In the genomic region with DNA sequence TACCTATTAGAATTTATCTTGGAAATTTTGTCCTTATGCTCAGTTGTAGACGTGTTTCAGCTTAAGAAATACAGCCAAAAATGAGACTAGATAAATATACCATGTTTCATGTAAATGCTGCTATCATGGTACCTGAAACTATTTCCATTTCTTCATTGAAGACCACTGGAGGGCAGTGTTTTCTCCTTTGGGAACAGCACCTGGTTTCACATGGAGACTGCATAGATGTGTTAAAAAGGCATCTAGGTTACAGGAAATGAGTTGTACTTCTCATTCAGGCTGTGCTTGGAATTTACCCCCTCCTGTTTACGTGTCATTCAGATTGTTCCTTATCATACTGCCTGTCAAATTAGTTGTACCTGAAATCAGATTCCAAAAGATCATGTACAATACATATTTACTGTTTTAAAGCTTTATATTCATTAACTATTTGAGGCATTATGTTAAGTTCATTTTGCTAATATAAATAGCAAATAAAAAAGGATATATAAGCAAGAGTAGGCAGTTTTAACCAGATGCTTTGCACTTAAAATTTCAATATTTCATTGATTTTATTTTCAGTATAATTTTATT, we compare ENCODE assay signal across 8 cellular contexts. TPM values are rescaled to one million over a fixed set of nuclear protein-coding genes. Genes with fewer than 3 reads are reported as not detected.
A peak's percentile ranks its signal among the peaks of the same experiment; 100 is the strongest.
DNase-seq lines count a peak whose midpoint lies in the region; ATAC-seq and TF ChIP-seq lines count a peak whose summit lies in the region.

No MANE protein-coding gene starts in this region.

- ATAC-seq in GM21528 (IDR thresholded peaks at IDR 0.05; ENCODE audit: low FRiP score, unreplicated experiment), result peak; percentile 65

- H3K27me3 ChIP-seq in KMS-11 (ENCODE audit: insufficient read depth, low read depth) (no peaks in the 10 kb centered on the region), Peyer's patch (no peaks in the 10 kb centered on the region)
- no peaks in the 10 kb centered on the region for H3K27me3 ChIP-seq in effector memory CD4-positive, alpha-beta T cell (replicated peaks; ENCODE audit: control insufficient read depth, insufficient read depth, low read length, poor library complexity, severe bottlenecking)

- H3K4me1 ChIP-seq in KMS-11 (ENCODE audit: low read depth, poor library complexity, severe bottlenecking), result no peaks in the 10 kb centered on the region
- H3K4me1 ChIP-seq in Peyer's patch, result no peaks in the 10 kb centered on the region
- no peaks in the 10 kb centered on the region for H3K4me1 ChIP-seq in effector memory CD4-positive, alpha-beta T cell (ENCODE audit: control insufficient read depth, insufficient read depth, low read length, poor library complexity, severe bottlenecking)

- no peak overlapping the region for H3K9ac ChIP-seq in KMS-11

- TF ChIP-seq CTCF in KMS-11 (conservative IDR thresholded peaks at IDR 0.05; ENCODE audit: low read depth, low read length), result peak; percentile 43
- TF ChIP-seq CTCF in Peyer's patch (IDR thresholded peaks at IDR 0.05), result peak in 4 of 6 experiments; percentile 52 to 76 (median 64)
- peak; percentile 85 for TF ChIP-seq CTCF in epithelial cell of proximal tubule (conservative IDR thresholded peaks at IDR 0.05; ENCODE audit: low read depth, low read length)

- H3K36me3 ChIP-seq in KMS-11 (ENCODE audit: insufficient read depth) (no peaks in the 10 kb centered on the region), Peyer's patch (no peaks in the 10 kb centered on the region)
- H3K36me3 ChIP-seq in effector memory CD4-positive, alpha-beta T cell (ENCODE audit: control insufficient read depth, insufficient read depth, low read length), result no peaks in the 10 kb centered on the region

- no peaks in the 10 kb centered on the region for H3K9me3 ChIP-seq in Peyer's patch
- no peaks in the 10 kb centered on the region for H3K9me3 ChIP-seq in effector memory CD4-positive, alpha-beta T cell (ENCODE audit: control insufficient read depth, low read length)

- no peaks in the 10 kb centered on the region for H3K79me2 ChIP-seq in KMS-11 (ENCODE audit: insufficient read depth, low read depth)

- TF ChIP-seq POLR2A in Peyer's patch (IDR thresholded peaks at IDR 0.05), result no peak

- DNase-seq in SHP77 (lab: John Stamatoyannopoulos, UW) (peak; percentile 21 to 57), SHP77 treated with DMSO at 0.1 percent for 48 hours (lab: John Stamatoyannopoulos, UW) (no peak), Peyer's patch (peak in 1 of 3 donors; percentile 53), epithelial cell of proximal tubule (ENCODE audit: low read depth) (no peak), renal cortical epithelial cell (ENCODE audit: low read depth) (peak; percentile 82)
- no peak for DNase-seq in effector memory CD4-positive, alpha-beta T cell

- H3K4me3 ChIP-seq in KMS-11 (IDR thresholded peaks at IDR 0.05; ENCODE audit: insufficient read depth, low read depth, low read length) (no peak overlapping the region), Peyer's patch (no peak overlapping the region), epithelial cell of proximal tubule (ENCODE audit: low read depth, low read length) (no peak overlapping the region)
- no peak overlapping the region for H3K4me3 ChIP-seq in effector memory CD4-positive, alpha-beta T cell (ENCODE audit: insufficient read depth, low read depth, low read length, poor library complexity, severe bottlenecking)

- H3K4me2 ChIP-seq in KMS-11, result no peak overlapping the region

- H4K20me1 ChIP-seq in KMS-11 (ENCODE audit: insufficient read depth), result no peaks in the 10 kb centered on the region

- no peak overlapping the region for H2AFZ ChIP-seq in KMS-11 (ENCODE audit: low read depth)

- no peak overlapping the region for H3K27ac ChIP-seq in KMS-11
- no peak overlapping the region for H3K27ac ChIP-seq in Peyer's patch
- no peak overlapping the region for H3K27ac ChIP-seq in effector memory CD4-positive, alpha-beta T cell (ENCODE audit: insufficient read depth, low read length, poor library complexity, severe bottlenecking)

RNA-seq across cellular contexts. Expression of a gene that starts 57.3 kb away (rescaled TPM):
- total RNA-seq in Peyer's patch, result 10 to 100 TPM; 22.3 to 35.1 (median 24.6) TPM
- total RNA-seq in epithelial cell of proximal tubule, result 123 and 194 TPM in 2 replicates
- total RNA-seq in renal cortical epithelial cell, result 107 and 163 TPM in 2 replicates

Comparison
In these comparisons a context has a peak if more than half of its experiments do, and no peak if none do; other contexts are left out.
1. DNase-seq: peak in SHP77 (2 of 2) and renal cortical epithelial cell (single experiment); none in SHP77 treated with DMSO at 0.1 percent for 48 hours (single experiment), epithelial cell of proximal tubule (single experiment) and effector memory CD4-positive, alpha-beta T cell (0 of 3).
2. Peak in every context shown above with its lines, with median percentiles within 50 percentile points of each other: CTCF ChIP-seq.